1 cellular context compared by ENCODE assay signal in genomic region chr4:72846280-72847111, GRCh38.
TF ChIP-seq lines count a peak whose summit lies in the region.

No MANE protein-coding gene starts in this region.

TF ChIP-seq in HEK293, 187 proteins besides CTCF, POLR2A, EP300 and RAD21 (continued from another document):
- peak; percentile 50; the same call in 1 of the 2 replicates for TF ChIP-seq PRDM10 (tag by site-specific recombination; IDR thresholded peaks at IDR 0.05)
- TF ChIP-seq ZBTB17 (tag by site-specific recombination; IDR thresholded peaks at IDR 0.05): 0 out of 2 replicates have a peak, but pooled peaks have one; percentile 16
TF ChIP-seq in HEK293: peak in this region for 2.
